Comparison of ENCODE assay signal across 9 cellular contexts in the genomic region with DNA sequence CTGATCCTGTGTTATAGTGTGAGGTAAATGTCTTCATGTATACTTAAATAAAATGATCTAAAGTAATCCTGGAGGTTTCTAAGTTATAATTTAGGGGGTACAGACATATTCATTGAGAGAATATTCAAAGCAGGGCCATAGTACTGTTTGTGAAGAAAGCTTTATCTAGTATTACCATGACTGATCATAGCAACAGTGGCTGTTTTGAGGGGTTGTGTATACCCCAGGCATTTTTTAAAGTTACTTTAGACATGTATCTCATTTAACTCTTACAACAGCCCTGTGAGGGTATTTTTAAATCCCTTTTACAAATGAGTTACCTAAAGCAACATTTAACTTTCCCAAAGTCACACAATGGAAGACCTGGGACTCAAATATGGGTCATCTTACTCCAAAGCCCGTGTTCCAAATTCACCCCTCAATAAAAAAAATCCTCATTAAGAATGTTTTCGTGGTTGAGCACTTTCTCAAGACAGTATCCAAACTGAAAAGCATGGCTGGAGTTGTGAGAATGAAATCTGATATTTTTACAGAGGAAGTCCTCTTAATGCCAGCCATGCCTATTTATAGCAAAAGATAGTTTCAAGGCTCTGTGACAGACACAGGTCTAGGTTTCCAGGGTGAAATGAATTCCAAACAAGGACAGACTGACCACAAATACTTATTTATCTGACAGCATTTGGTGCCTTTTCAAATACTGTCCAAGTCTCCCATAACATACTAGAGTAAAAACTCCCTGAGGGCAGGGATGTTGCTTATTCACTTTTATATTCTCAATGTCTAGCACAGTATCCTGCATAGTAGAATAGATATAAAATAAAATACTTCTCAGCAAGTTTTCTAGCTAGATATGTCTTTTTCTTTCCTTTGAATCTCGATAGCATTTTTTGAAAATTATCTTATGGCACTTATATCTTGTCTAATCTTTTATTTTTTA. TPM values are rescaled to one million over a fixed set of nuclear protein-coding genes. Genes with fewer than 3 reads are reported as not detected.
DNase-seq lines count a peak whose midpoint lies in the region; ATAC-seq and TF ChIP-seq lines count a peak whose summit lies in the region.
"Had no signal": no experiment of that assay in that cellular context is flagged by ENCODE, and none has a peak within 500 bp of the region (broad histone marks: within the 10 kb centered on the region; RNA-seq: fewer than 3 reads in every experiment).

No MANE protein-coding gene starts in this region.

- H3K27me3 ChIP-seq in ACC112 (ENCODE audit: insufficient read depth, low read length) (no peaks in the 10 kb centered on the region), ascending aorta (no peaks in the 10 kb centered on the region), mesenchymal stem cell (ENCODE audit: control insufficient read depth in 1 of 2, insufficient read depth in 1 of 2, low read length in 2 of 2) (no peaks in the 10 kb centered on the region)

- H2BK120ac ChIP-seq in mesenchymal stem cell (ENCODE audit: low read depth, low read length) = no peak overlapping the region

- H3K18ac ChIP-seq in mesenchymal stem cell (ENCODE audit: low read depth in 1 of 2, low read length in 2 of 2) = no peak overlapping the region

- intact Hi-C loops in ascending aorta (cut with DNase I) = loop anchor here (2.0 kb wide), 1 partner anchor 33 kb away; no protein-coding TSS in a partner anchor

- H3K9me3 ChIP-seq in ascending aorta (no peaks in the 10 kb centered on the region), mesenchymal stem cell (ENCODE audit: control insufficient read depth, low read length) (no peaks in the 10 kb centered on the region)

- no peak overlapping the region for H2BK5ac ChIP-seq in mesenchymal stem cell (ENCODE audit: low read depth, low read length, poor library complexity, severe bottlenecking)

- H2AK5ac ChIP-seq in mesenchymal stem cell (ENCODE audit: low read length, severe bottlenecking) = no peak overlapping the region

- peaks cover 4% of the 10 kb centered on the region; the same call in 1 of the 2 replicates for H3K36me3 ChIP-seq in ACC112 (ENCODE audit: insufficient read depth, low read length)
- H3K36me3 ChIP-seq in ascending aorta = peaks cover 3 to 11% of the 10 kb centered on the region in 2 donors
- H3K36me3 ChIP-seq in mesenchymal stem cell (ENCODE audit: control insufficient read depth in 1 of 2, insufficient read depth in 2 of 2, low read depth in 1 of 2, low read length in 2 of 2) = peaks cover 0 to 16% of the 10 kb centered on the region in 2 experiments

- WGBS in mesenchymal stem cell = 100% methylated on average over 1 of the region's 3 CpGs

- H4K91ac ChIP-seq in mesenchymal stem cell (ENCODE audit: low read length) = no peak overlapping the region

- DNase-seq in ascending aorta (ENCODE audit: low spot score in 2 of 2) (no peak), mesenchymal stem cell (peak; percentile 56), NCI-H526 treated with DMSO at 0.1 percent for 48 hours (lab: John Stamatoyannopoulos, UW) (no peak), DMS153 (lab: John Stamatoyannopoulos, UW) (no peak)
- no peak for DNase-seq in stimulated activated CD4-positive, alpha-beta T cell treated with anti-CD3 and anti-CD28 coated beads, Interleukin-4, amount 100 ng/mL, for 4 hours
- no peak for DNase-seq in stimulated activated CD4-positive, alpha-beta T cell treated with anti-CD3 and anti-CD28 coated beads, Interleukin-2, amount 100 ng/mL, for 48 hours
- DNase-seq: anterior cingulate cortex had no signal

- H3K4me3 ChIP-seq in ACC112 (ENCODE audit: low read depth, low read length) (peak overlapping the region; percentile 70), ascending aorta (peak overlapping the region in 1 of 2 donors; percentile 12), mesenchymal stem cell (ENCODE audit: insufficient read depth in 1 of 2, low read depth in 1 of 2, low read length in 2 of 2) (peak overlapping the region in 1 of 2 experiments; percentile 63)

- peaks cover 67% of the 10 kb centered on the region for H3K79me2 ChIP-seq in ACC112 (ENCODE audit: control insufficient read depth, insufficient read depth, low read length, unreplicated experiment)

- peak; percentile 30 for ATAC-seq in HG02610 (IDR thresholded peaks at IDR 0.05; ENCODE audit: unreplicated experiment)

- peaks cover 58% of the 10 kb centered on the region for H3K4me1 ChIP-seq in ACC112 (ENCODE audit: control insufficient read depth, insufficient read depth, low read length, unreplicated experiment)
- H3K4me1 ChIP-seq in ascending aorta = peaks cover 14 to 51% of the 10 kb centered on the region in 2 donors
- H3K4me1 ChIP-seq in mesenchymal stem cell (ENCODE audit: control insufficient read depth, insufficient read depth, low read depth, low read length) = peaks cover 1% of the 10 kb centered on the region

- no peak overlapping the region for H3K23ac ChIP-seq in mesenchymal stem cell (ENCODE audit: low read length in 2 of 2)

- no peak overlapping the region for H3K4ac ChIP-seq in mesenchymal stem cell (ENCODE audit: low read depth in 1 of 2, low read length in 2 of 2)

- H3K14ac ChIP-seq in mesenchymal stem cell (ENCODE audit: low read length in 2 of 2) = no peak overlapping the region

- TF ChIP-seq CTCF in ascending aorta (IDR thresholded peaks at IDR 0.05) = no peak

- H2AFZ ChIP-seq in ACC112 (ENCODE audit: low read length, unreplicated experiment) = no peak overlapping the region
- H2AFZ ChIP-seq in mesenchymal stem cell (ENCODE audit: low read depth, low read length) = no peak overlapping the region

- no peak overlapping the region for H2BK12ac ChIP-seq in mesenchymal stem cell (ENCODE audit: low read length in 2 of 2)

- H3K9ac ChIP-seq in mesenchymal stem cell (ENCODE audit: low read length) = peak overlapping the region; percentile 87

- no peaks in the 10 kb centered on the region for H3K79me1 ChIP-seq in mesenchymal stem cell (replicated peaks; ENCODE audit: low read length, poor library complexity, severe bottlenecking)

- no peak overlapping the region for H4K8ac ChIP-seq in mesenchymal stem cell (ENCODE audit: low read length)

- H3K4me2 ChIP-seq in mesenchymal stem cell (ENCODE audit: low read length, poor library complexity, severe bottlenecking) = no peak overlapping the region

- no peak overlapping the region for H2BK15ac ChIP-seq in mesenchymal stem cell (ENCODE audit: low read depth, poor library complexity, severe bottlenecking)

- H3K27ac ChIP-seq in ACC112 (ENCODE audit: low read depth, low read length) (peak overlapping the region; percentile 73), ascending aorta (peak overlapping the region; percentile 85 to 98), mesenchymal stem cell (ENCODE audit: low read length, poor library complexity, severe bottlenecking) (no peak overlapping the region)

RNA-seq across cellular contexts. Expression of a gene that starts 10.4 kb away (rescaled TPM):
- total RNA-seq in ascending aorta = 306 TPM
- polyA plus RNA-seq in mesenchymal stem cell (2013, experiment 1 of 2) = 298 TPM
- polyA plus RNA-seq in mesenchymal stem cell (2013, experiment 2 of 2) = 315 TPM
